1 cellular context compared by ENCODE assay signal in the genomic region with DNA sequence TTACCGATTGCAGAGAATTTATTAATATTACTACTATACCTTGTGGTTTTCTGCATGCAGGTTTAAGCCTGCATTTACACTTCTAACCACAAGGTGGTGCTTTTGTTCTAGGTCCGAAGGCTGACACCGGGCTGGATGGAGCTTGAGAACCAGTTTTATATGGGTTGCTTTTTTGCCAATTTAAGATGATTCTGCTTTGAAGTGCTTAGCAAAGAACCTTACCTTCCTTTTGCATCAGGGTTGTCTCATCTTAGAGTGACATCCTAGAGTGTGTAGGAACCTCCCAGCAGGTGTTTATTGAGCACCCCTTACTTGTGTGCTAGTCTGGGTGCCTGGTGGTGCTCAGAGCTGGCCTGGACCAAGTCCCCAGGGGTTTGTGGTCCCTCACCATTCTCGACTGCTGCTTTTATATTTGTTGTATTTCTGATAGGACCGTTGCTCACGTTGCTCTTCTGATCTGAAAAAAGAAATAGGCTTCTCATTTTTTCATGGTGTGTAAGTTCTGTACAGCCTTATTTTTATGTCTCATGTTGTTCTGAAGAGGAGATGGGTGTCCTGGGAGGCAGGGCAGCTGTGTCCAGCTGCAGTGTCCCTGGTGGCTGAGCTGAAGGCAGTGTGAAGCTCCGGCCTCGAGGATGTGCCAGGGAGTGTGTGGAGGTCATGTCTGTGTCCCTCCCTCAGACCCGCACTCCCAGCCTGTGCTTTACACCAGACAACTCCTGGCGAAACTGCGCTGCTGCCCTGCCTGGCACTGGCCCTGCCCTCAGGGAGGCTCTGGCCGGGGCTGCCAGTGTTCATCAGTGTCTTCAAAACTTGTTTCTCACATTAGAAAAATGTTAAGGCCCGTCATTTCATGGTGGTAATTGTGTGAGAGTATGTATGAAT.
A peak's percentile ranks its signal among the peaks of the same experiment; 100 is the strongest.
TF ChIP-seq lines count a peak whose summit lies in the region.

No MANE protein-coding gene starts in this region.

TF ChIP-seq in K562, 482 proteins besides CTCF, POLR2A, EP300 and RAD21 (continued from another document):
- TF ChIP-seq, protein P1, sequence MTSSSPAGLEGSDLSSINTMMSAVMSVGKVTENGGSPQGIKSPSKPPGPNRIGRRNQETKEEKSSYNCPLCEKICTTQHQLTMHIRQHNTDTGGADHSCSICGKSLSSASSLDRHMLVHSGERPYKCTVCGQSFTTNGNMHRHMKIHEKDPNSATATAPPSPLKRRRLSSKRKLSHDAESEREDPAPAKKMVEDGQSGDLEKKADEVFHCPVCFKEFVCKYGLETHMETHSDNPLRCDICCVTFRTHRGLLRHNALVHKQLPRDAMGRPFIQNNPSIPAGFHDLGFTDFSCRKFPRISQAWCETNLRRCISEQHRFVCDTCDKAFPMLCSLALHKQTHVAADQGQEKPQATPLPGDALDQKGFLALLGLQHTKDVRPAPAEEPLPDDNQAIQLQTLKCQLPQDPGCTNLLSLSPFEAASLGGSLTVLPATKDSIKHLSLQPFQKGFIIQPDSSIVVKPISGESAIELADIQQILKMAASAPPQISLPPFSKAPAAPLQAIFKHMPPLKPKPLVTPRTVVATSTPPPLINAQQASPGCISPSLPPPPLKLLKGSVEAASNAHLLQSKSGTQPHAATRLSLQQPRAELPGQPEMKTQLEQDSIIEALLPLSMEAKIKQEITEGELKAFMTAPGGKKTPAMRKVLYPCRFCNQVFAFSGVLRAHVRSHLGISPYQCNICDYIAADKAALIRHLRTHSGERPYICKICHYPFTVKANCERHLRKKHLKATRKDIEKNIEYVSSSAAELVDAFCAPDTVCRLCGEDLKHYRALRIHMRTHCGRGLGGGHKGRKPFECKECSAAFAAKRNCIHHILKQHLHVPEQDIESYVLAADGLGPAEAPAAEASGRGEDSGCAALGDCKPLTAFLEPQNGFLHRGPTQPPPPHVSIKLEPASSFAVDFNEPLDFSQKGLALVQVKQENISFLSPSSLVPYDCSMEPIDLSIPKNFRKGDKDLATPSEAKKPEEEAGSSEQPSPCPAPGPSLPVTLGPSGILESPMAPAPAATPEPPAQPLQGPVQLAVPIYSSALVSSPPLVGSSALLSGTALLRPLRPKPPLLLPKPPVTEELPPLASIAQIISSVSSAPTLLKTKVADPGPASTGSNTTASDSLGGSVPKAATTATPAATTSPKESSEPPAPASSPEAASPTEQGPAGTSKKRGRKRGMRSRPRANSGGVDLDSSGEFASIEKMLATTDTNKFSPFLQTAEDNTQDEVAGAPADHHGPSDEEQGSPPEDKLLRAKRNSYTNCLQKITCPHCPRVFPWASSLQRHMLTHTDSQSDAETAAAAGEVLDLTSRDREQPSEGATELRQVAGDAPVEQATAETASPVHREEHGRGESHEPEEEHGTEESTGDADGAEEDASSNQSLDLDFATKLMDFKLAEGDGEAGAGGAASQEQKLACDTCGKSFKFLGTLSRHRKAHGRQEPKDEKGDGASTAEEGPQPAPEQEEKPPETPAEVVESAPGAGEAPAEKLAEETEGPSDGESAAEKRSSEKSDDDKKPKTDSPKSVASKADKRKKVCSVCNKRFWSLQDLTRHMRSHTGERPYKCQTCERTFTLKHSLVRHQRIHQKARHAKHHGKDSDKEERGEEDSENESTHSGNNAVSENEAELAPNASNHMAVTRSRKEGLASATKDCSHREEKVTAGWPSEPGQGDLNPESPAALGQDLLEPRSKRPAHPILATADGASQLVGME (CRISPR knock-in tag; IDR thresholded peaks at IDR 0.05): no peak
- no peak for TF ChIP-seq FIP1L1 (IDR thresholded peaks at IDR 0.05; ENCODE audit: low read depth, low read length, poor library complexity, severe bottlenecking)
- TF ChIP-seq SP1 (CRISPR knock-in tag; IDR thresholded peaks at IDR 0.05): no peak
- no peak for TF ChIP-seq STAT5A (IDR thresholded peaks at IDR 0.05; ENCODE audit: borderline replicate concordance, low read length)
- 0 out of 4 replicates have a peak, but pooled peaks of 1 of the 2 experiments have one; percentile 22 for TF ChIP-seq TBL1XR1 (IDR thresholded peaks at IDR 0.05; ENCODE audit: low read length in 2 of 2)
- TF ChIP-seq SMC3 (conservative IDR thresholded peaks at IDR 0.05; ENCODE audit: insufficient read depth, low read depth, low read length): peak; percentile 61
- TF ChIP-seq MCM5 (IDR thresholded peaks at IDR 0.05; ENCODE audit: low read depth): no peak
- no peak for TF ChIP-seq GATA2 (CRISPR knock-in tag; IDR thresholded peaks at IDR 0.05)
- TF ChIP-seq HSF4 (CRISPR knock-in tag; IDR thresholded peaks at IDR 0.05; ENCODE audit: borderline replicate concordance): no peak
- TF ChIP-seq, protein P2, sequence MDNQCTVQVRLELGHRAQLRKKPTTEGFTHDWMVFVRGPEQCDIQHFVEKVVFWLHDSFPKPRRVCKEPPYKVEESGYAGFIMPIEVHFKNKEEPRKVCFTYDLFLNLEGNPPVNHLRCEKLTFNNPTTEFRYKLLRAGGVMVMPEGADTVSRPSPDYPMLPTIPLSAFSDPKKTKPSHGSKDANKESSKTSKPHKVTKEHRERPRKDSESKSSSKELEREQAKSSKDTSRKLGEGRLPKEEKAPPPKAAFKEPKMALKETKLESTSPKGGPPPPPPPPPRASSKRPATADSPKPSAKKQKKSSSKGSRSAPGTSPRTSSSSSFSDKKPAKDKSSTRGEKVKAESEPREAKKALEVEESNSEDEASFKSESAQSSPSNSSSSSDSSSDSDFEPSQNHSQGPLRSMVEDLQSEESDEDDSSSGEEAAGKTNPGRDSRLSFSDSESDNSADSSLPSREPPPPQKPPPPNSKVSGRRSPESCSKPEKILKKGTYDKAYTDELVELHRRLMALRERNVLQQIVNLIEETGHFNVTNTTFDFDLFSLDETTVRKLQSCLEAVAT (IDR thresholded peaks at IDR 0.05): no peak
- no peak for TF ChIP-seq E2F3 (CRISPR knock-in tag; IDR thresholded peaks at IDR 0.05)
- TF ChIP-seq CBFA2T2 (conservative IDR thresholded peaks at IDR 0.05): no peak
- TF ChIP-seq XRCC5 (IDR thresholded peaks at IDR 0.05; ENCODE audit: low read depth, low read length): 0 out of 2 replicates have a peak, but pooled peaks have one; percentile 48
- TF ChIP-seq, protein P3, sequence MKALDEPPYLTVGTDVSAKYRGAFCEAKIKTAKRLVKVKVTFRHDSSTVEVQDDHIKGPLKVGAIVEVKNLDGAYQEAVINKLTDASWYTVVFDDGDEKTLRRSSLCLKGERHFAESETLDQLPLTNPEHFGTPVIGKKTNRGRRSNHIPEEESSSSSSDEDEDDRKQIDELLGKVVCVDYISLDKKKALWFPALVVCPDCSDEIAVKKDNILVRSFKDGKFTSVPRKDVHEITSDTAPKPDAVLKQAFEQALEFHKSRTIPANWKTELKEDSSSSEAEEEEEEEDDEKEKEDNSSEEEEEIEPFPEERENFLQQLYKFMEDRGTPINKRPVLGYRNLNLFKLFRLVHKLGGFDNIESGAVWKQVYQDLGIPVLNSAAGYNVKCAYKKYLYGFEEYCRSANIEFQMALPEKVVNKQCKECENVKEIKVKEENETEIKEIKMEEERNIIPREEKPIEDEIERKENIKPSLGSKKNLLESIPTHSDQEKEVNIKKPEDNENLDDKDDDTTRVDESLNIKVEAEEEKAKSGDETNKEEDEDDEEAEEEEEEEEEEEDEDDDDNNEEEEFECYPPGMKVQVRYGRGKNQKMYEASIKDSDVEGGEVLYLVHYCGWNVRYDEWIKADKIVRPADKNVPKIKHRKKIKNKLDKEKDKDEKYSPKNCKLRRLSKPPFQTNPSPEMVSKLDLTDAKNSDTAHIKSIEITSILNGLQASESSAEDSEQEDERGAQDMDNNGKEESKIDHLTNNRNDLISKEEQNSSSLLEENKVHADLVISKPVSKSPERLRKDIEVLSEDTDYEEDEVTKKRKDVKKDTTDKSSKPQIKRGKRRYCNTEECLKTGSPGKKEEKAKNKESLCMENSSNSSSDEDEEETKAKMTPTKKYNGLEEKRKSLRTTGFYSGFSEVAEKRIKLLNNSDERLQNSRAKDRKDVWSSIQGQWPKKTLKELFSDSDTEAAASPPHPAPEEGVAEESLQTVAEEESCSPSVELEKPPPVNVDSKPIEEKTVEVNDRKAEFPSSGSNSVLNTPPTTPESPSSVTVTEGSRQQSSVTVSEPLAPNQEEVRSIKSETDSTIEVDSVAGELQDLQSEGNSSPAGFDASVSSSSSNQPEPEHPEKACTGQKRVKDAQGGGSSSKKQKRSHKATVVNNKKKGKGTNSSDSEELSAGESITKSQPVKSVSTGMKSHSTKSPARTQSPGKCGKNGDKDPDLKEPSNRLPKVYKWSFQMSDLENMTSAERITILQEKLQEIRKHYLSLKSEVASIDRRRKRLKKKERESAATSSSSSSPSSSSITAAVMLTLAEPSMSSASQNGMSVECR (CRISPR knock-in tag; IDR thresholded peaks at IDR 0.05): no peak
- TF ChIP-seq PCBP1 (IDR thresholded peaks at IDR 0.05; ENCODE audit: low read depth, low read length, poor library complexity, severe bottlenecking): no peak
- TF ChIP-seq, protein P4, sequence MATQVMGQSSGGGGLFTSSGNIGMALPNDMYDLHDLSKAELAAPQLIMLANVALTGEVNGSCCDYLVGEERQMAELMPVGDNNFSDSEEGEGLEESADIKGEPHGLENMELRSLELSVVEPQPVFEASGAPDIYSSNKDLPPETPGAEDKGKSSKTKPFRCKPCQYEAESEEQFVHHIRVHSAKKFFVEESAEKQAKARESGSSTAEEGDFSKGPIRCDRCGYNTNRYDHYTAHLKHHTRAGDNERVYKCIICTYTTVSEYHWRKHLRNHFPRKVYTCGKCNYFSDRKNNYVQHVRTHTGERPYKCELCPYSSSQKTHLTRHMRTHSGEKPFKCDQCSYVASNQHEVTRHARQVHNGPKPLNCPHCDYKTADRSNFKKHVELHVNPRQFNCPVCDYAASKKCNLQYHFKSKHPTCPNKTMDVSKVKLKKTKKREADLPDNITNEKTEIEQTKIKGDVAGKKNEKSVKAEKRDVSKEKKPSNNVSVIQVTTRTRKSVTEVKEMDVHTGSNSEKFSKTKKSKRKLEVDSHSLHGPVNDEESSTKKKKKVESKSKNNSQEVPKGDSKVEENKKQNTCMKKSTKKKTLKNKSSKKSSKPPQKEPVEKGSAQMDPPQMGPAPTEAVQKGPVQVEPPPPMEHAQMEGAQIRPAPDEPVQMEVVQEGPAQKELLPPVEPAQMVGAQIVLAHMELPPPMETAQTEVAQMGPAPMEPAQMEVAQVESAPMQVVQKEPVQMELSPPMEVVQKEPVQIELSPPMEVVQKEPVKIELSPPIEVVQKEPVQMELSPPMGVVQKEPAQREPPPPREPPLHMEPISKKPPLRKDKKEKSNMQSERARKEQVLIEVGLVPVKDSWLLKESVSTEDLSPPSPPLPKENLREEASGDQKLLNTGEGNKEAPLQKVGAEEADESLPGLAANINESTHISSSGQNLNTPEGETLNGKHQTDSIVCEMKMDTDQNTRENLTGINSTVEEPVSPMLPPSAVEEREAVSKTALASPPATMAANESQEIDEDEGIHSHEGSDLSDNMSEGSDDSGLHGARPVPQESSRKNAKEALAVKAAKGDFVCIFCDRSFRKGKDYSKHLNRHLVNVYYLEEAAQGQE (CRISPR knock-in tag; IDR thresholded peaks at IDR 0.05; ENCODE audit: low read depth): no peak
- no peak for TF ChIP-seq ZNF707 (CRISPR knock-in tag; conservative IDR thresholded peaks at IDR 0.05)
